In genomic region chr6:13733178-13733851, GRCh38 we compare ENCODE assay signal across 8 cellular contexts. TPM values are rescaled to one million over a fixed set of nuclear protein-coding genes. Genes with fewer than 3 reads are reported as not detected.
DNase-seq lines count a peak whose midpoint lies in the region; ATAC-seq, FAIRE-seq and TF ChIP-seq lines count a peak whose summit lies in the region.
"Had no signal": no experiment of that assay in that cellular context is flagged by ENCODE, and none has a peak within 500 bp of the region (broad histone marks: within the 10 kb centered on the region; RNA-seq: fewer than 3 reads in every experiment).

No MANE protein-coding gene starts in this region.

- H3K36me3 ChIP-seq in brain microvascular endothelial cell (replicated peaks), result no peaks in the 10 kb centered on the region
- no peaks in the 10 kb centered on the region for H3K36me3 ChIP-seq in HepG2 (replicated peaks in 1 of 2; ENCODE audit: control insufficient read depth in 1 of 2, insufficient read depth in 2 of 2, low read length in 2 of 2)
- H3K36me3 ChIP-seq: ascending aorta had no signal

- no peak for TF ChIP-seq CTCF in brain microvascular endothelial cell (IDR thresholded peaks at IDR 0.05; ENCODE audit: low read depth, low read length, missing control alignments)
- no peak for TF ChIP-seq CTCF in HepG2 (CRISPR knock-in tag; IDR thresholded peaks at IDR 0.05)

- no peaks in the 10 kb centered on the region for H3K79me2 ChIP-seq in HepG2 (ENCODE audit: insufficient read depth, low read length)

- no peaks in the 10 kb centered on the region for H4K20me1 ChIP-seq in HepG2 (ENCODE audit: insufficient read depth, low read length)

- H3K27ac ChIP-seq in brain microvascular endothelial cell, result no peak overlapping the region
- H3K27ac ChIP-seq in HepG2 (ENCODE audit: extremely low read length, insufficient read depth, low read length), result no peak overlapping the region
- H3K27ac ChIP-seq: ascending aorta had no signal

- no peak for FAIRE-seq in HepG2 (lab: Jason Lieb, UNC)

- peak overlapping the region; percentile 3 for H2AFZ ChIP-seq in HepG2 (ENCODE audit: low read length)

- TF ChIP-seq POLR2A in HepG2 (IDR thresholded peaks at IDR 0.05; ENCODE audit: insufficient read depth in 1 of 2, low read depth in 2 of 2, low read length in 2 of 2) (no peak), GM18505 (IDR thresholded peaks at IDR 0.05; ENCODE audit: borderline replicate concordance, extremely low read depth, insufficient read depth, insufficient read length) (no peak)

- no TSS peak for BruUV-seq in HepG2 (replicated peaks; lab: Mats Ljungman, UMichigan)

- TF ChIP-seq EP300 in HepG2 (IDR thresholded peaks at IDR 0.05; ENCODE audit: low read depth in 2 of 2, low read length in 2 of 2) (no peak), HepG2 (CRISPR knock-in tag; IDR thresholded peaks at IDR 0.05; ENCODE audit: borderline replicate concordance) (no peak)

- POLR2A ChIA-PET in HepG2 (lab: Yijun Ruan, JAX), result no interaction called here

- TF ChIP-seq RAD21 in HepG2 (CRISPR knock-in tag; IDR thresholded peaks at IDR 0.05), result no peak

- H3K27me3 ChIP-seq in brain microvascular endothelial cell (replicated peaks) (no peaks in the 10 kb centered on the region), HepG2 (ENCODE audit: control insufficient read depth in 1 of 2, insufficient read depth in 2 of 2, low read length in 2 of 2) (peaks cover 0 to 28% of the 10 kb centered on the region in 2 experiments; a peak in 2 of 5 replicates)
- H3K27me3 ChIP-seq: ascending aorta had no signal

- intact Hi-C loops in HepG2 (cut with micrococcal nuclease; ENCODE audit: unreplicated experiment), result no loop called here

- DNase-seq in M059J (ENCODE audit: low read depth) (peak; percentile 83), brain microvascular endothelial cell (peak; percentile 75), HepG2 (ENCODE audit: low spot score) (peak; percentile 46), ureter (ENCODE audit: low spot score) (peak; percentile 72)

- H3K4me3 ChIP-seq in brain microvascular endothelial cell (ENCODE audit: low read depth, low read length) (no peak overlapping the region), HepG2 (replicated peaks in 1 of 3; ENCODE audit: insufficient read depth in 1 of 3, low read depth in 2 of 3, low read length in 3 of 3) (peak overlapping the region in 1 of 3 experiments; percentile 51; a peak in 3 of 6 replicates)

- H3K4me2 ChIP-seq in HepG2 (ENCODE audit: low read depth, low read length), result peak overlapping the region; percentile 72

- ATAC-seq in HepG2, result peak; percentile 81
- ATAC-seq in GM18505 (IDR thresholded peaks at IDR 0.05; ENCODE audit: unreplicated experiment), result no peak
- no peak for ATAC-seq in HG03354 (IDR thresholded peaks at IDR 0.05; ENCODE audit: poor library complexity, severe bottlenecking, unreplicated experiment)
- ATAC-seq in GM21367 (IDR thresholded peaks at IDR 0.05; ENCODE audit: unreplicated experiment), result no peak

- 1% methylated on average over 15 of the region's 15 CpGs for WGBS in HepG2 (ENCODE audit: low lambda C conversion rate)

- CTCF ChIA-PET in HepG2 (lab: Yijun Ruan, JAX; ENCODE audit: low intra/inter-chr PET ratio, low total read pairs), result no interaction called here

- no peaks in the 10 kb centered on the region for H3K9me3 ChIP-seq in HepG2 (ENCODE audit: low read length)
- H3K9me3 ChIP-seq: ascending aorta had no signal

- no peak overlapping the region for H3K9ac ChIP-seq in HepG2 (ENCODE audit: insufficient read depth, low read depth, low read length)

- in situ Hi-C loops in brain microvascular endothelial cell (cut with HindIII; ENCODE audit: low pct_ligation_motif_present, low sequenced_read_pairs) (no loop called here), HepG2 (cut with HindIII; ENCODE audit: extremely low pct_ligation_motif_present, low pct_unique_long_range_greater_than_20kb) (no loop called here)

- peaks cover 19% of the 10 kb centered on the region for H3K4me1 ChIP-seq in HepG2 (ENCODE audit: insufficient read depth, low read length)
- H3K4me1 ChIP-seq: ascending aorta had no signal

TF ChIP-seq in HepG2, 621 proteins besides CTCF, POLR2A, EP300 and RAD21 (continues in another document):
- TF ChIP-seq BHLHE40 (IDR thresholded peaks at IDR 0.05; ENCODE audit: low read length), result peak; percentile 87
- TF ChIP-seq, protein P1, sequence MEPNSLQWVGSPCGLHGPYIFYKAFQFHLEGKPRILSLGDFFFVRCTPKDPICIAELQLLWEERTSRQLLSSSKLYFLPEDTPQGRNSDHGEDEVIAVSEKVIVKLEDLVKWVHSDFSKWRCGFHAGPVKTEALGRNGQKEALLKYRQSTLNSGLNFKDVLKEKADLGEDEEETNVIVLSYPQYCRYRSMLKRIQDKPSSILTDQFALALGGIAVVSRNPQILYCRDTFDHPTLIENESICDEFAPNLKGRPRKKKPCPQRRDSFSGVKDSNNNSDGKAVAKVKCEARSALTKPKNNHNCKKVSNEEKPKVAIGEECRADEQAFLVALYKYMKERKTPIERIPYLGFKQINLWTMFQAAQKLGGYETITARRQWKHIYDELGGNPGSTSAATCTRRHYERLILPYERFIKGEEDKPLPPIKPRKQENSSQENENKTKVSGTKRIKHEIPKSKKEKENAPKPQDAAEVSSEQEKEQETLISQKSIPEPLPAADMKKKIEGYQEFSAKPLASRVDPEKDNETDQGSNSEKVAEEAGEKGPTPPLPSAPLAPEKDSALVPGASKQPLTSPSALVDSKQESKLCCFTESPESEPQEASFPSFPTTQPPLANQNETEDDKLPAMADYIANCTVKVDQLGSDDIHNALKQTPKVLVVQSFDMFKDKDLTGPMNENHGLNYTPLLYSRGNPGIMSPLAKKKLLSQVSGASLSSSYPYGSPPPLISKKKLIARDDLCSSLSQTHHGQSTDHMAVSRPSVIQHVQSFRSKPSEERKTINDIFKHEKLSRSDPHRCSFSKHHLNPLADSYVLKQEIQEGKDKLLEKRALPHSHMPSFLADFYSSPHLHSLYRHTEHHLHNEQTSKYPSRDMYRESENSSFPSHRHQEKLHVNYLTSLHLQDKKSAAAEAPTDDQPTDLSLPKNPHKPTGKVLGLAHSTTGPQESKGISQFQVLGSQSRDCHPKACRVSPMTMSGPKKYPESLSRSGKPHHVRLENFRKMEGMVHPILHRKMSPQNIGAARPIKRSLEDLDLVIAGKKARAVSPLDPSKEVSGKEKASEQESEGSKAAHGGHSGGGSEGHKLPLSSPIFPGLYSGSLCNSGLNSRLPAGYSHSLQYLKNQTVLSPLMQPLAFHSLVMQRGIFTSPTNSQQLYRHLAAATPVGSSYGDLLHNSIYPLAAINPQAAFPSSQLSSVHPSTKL (CRISPR knock-in tag; IDR thresholded peaks at IDR 0.05), result 0 out of 2 replicates have a peak, but pooled peaks have one; percentile 15
- TF ChIP-seq CEBPG (CRISPR knock-in tag; IDR thresholded peaks at IDR 0.05), result 0 out of 2 replicates have a peak, but pooled peaks have one; percentile 12
- TF ChIP-seq KDM5A (IDR thresholded peaks at IDR 0.05; ENCODE audit: borderline replicate concordance, low read length), result no peak

RNA-seq across cellular contexts. Expression of gene RANBP9, which starts 21.7 kb away (rescaled TPM):
- total RNA-seq in M059J (2014; rRNA removed; shearing (Covaris generic)), result 45.7 and 67.4 TPM in 2 replicates
- 30.6 and 40.8 TPM in 2 replicates for total RNA-seq in HepG2 (2016; rRNA removed; fragmentation: Illumina TruSeq; extraction: Trizol)
- total RNA-seq in HepG2 (2016; cell fraction: cytosol; rRNA removed; fragmentation: Illumina TruSeq; extraction: Trizol; ENCODE audit: low read depth), result 49.4 and 57.5 TPM in 2 replicates
- total RNA-seq in HepG2 (2016; cell fraction: insoluble cytoplasmic fraction; rRNA removed; fragmentation: Illumina TruSeq; extraction: Trizol), result 29.2 and 36.4 TPM in 2 replicates
- 51.1 and 60.2 TPM in 2 replicates for total RNA-seq in HepG2 (2016; cell fraction: membrane; rRNA removed; fragmentation: Illumina TruSeq; extraction: Trizol)
- total RNA-seq in HepG2 (2016; cell fraction: nucleus; rRNA removed; fragmentation: Illumina TruSeq; extraction: Trizol), result 28.5 and 30.5 TPM in 2 replicates
- 22.4 and 26.6 TPM in 2 replicates for polyA plus RNA-seq in HepG2 (2011; rRNA removed)
- 14.8 and 16.2 TPM in 2 replicates for polyA plus RNA-seq in HepG2 (2011; cell fraction: cytosol; rRNA removed)
- 22.9 TPM in 2 replicates for polyA plus RNA-seq in HepG2 (2011; cell fraction: nucleus; rRNA removed)
- polyA plus RNA-seq in HepG2 (2012), result 32.6 and 36.1 TPM in 2 replicates
- 8.1 and 8.7 TPM in 2 replicates for polyA plus RNA-seq in HepG2 (2016; cell fraction: cytosol; fragmentation: Illumina TruSeq; extraction: Trizol; ENCODE audit: low read depth)
- 43.1 and 50.7 TPM in 2 replicates for polyA plus RNA-seq in HepG2 (2016; cell fraction: insoluble cytoplasmic fraction; fragmentation: Illumina TruSeq; extraction: Trizol; ENCODE audit: low read depth)
- 23.5 and 24.1 TPM in 2 replicates for polyA plus RNA-seq in HepG2 (2016; cell fraction: membrane; fragmentation: Illumina TruSeq; extraction: Trizol; ENCODE audit: low read depth)
- 49.1 and 54.5 TPM in 2 replicates for polyA plus RNA-seq in HepG2 (2016; cell fraction: nucleus; fragmentation: Illumina TruSeq; extraction: Trizol; ENCODE audit: insufficient read depth, low read depth)
- 9.6 and 10.2 TPM in 2 replicates for polyA minus RNA-seq in HepG2 (2011; rRNA and poly(A)+ RNA removed; ENCODE audit: low replicate concordance)
- polyA minus RNA-seq in HepG2 (2011; cell fraction: cytosol; rRNA and poly(A)+ RNA removed), result 26.9 and 31.1 TPM in 2 replicates
- polyA minus RNA-seq in HepG2 (2011; cell fraction: nucleus; rRNA and poly(A)+ RNA removed), result 31.8 and 37.2 TPM in 2 replicates
- 41.7 TPM for total RNA-seq in ureter
